Comparison of ENCODE assay signal across 21 cellular contexts in genomic region chr3:70977712-70978111, GRCh38.
"Had no signal": no experiment of that assay in that cellular context is flagged by ENCODE, and none has a peak within 500 bp of the region (broad histone marks: within the 10 kb centered on the region; RNA-seq: fewer than 3 reads in every experiment).

No MANE protein-coding gene starts in this region.

- H3K27ac ChIP-seq: neutrophil, ovary, psoas muscle, right atrium auricular region, SK-N-MC, tibial nerve had no signal

- H3K36me3 ChIP-seq: ovary had no signal

- H3K9me3 Mint-ChIP-seq: activated B cell treated with CpG ODN at 0.5 μM for 24 hours; activated CD4-positive, alpha-beta memory T cell treated with anti-CD3 and anti-CD28 coated beads for 36 hours; activated naive CD4-positive, alpha-beta T cell treated with anti-CD3 and anti-CD28 coated beads, Interleukin-2, amount 10 ng/mL, durations not matched to agents 7 days and 5 days; natural killer cell had no signal

- H3K4me3 ChIP-seq: ovary, psoas muscle, right atrium auricular region, SK-N-MC, tibial nerve had no signal

- H3K9me3 ChIP-seq: neutrophil, ovary, psoas muscle, right atrium auricular region, tibial nerve had no signal

- DNase-seq: activated B cell treated with CpG ODN at 0.5 μM for 24 hours; activated CD4-positive, alpha-beta memory T cell treated with anti-CD3 and anti-CD28 coated beads for 36 hours; activated CD4-positive, alpha-beta T cell treated with anti-CD3 and anti-CD28 coated beads for 4 hours; activated naive CD4-positive, alpha-beta T cell treated with anti-CD3 and anti-CD28 coated beads, Interleukin-2, amount 10 ng/mL, durations not matched to agents 7 days and 5 days; amniotic stem cell; cerebellar nuclear complex; foreskin fibroblast; left colon; mesenchymal stem cell; natural killer cell; ovary; psoas muscle; stimulated activated CD4-positive, alpha-beta T cell treated with anti-CD3 and anti-CD28 coated beads, Interleukin-12 subunit alpha, Interleukin-12 subunit beta, amount 100 ng/mL, for 4 hours; stimulated activated CD4-positive, alpha-beta T cell treated with anti-CD3 and anti-CD28 coated beads, Interleukin-4, amount 100 ng/mL, for 4 hours; stimulated activated naive CD8-positive, alpha-beta T cell treated with anti-CD3 and anti-CD28 coated beads, Interleukin-15, amount 100 ng/mL, for 72 hours; SW 1271; T-helper 17 cell had no signal

- H3K27ac Mint-ChIP-seq: activated B cell treated with CpG ODN at 0.5 μM for 24 hours; activated CD4-positive, alpha-beta memory T cell treated with anti-CD3 and anti-CD28 coated beads for 36 hours; activated naive CD4-positive, alpha-beta T cell treated with anti-CD3 and anti-CD28 coated beads, Interleukin-2, amount 10 ng/mL, durations not matched to agents 7 days and 5 days; natural killer cell; T-helper 17 cell had no signal

- H3K27me3 ChIP-seq: neutrophil, ovary, right atrium auricular region, tibial nerve had no signal

- H3K4me3 Mint-ChIP-seq: activated B cell treated with CpG ODN at 0.5 μM for 24 hours; activated CD4-positive, alpha-beta memory T cell treated with anti-CD3 and anti-CD28 coated beads for 36 hours; activated naive CD4-positive, alpha-beta T cell treated with anti-CD3 and anti-CD28 coated beads, Interleukin-2, amount 10 ng/mL, durations not matched to agents 7 days and 5 days; natural killer cell; T-helper 17 cell had no signal

- ATAC-seq: left colon; natural killer cell; psoas muscle; stimulated activated naive CD8-positive, alpha-beta T cell treated with anti-CD3 and anti-CD28 coated beads, Interleukin-15, amount 100 ng/mL, for 72 hours; T-helper 17 cell had no signal

- H3K27me3 Mint-ChIP-seq: activated B cell treated with CpG ODN at 0.5 μM for 24 hours; activated CD4-positive, alpha-beta memory T cell treated with anti-CD3 and anti-CD28 coated beads for 36 hours; activated naive CD4-positive, alpha-beta T cell treated with anti-CD3 and anti-CD28 coated beads, Interleukin-2, amount 10 ng/mL, durations not matched to agents 7 days and 5 days; stimulated activated naive CD8-positive, alpha-beta T cell treated with anti-CD3 and anti-CD28 coated beads, Interleukin-15, amount 100 ng/mL, for 72 hours; T-helper 17 cell had no signal
